ENCODE assay signal across 10 cellular contexts in the genomic region with DNA sequence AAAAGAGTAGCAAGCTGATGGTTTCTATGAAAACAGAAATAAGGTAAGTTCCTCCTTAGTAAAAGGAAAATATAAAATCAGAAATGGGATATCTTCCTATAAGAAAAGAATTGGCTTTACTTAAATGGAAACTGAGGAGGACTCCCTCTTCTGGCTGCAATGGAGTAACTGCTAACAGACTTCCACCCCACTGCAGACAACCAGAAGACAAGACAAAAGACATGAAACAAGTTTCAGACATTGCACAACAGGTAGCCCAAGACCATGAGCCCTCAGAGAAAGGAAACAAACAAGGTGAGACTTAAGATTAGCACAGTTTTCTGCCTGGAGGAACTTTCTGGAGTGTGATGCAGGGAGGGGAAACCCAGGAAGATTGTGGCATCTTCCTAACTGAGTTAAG. TPM values are rescaled to one million over a fixed set of nuclear protein-coding genes. Genes with fewer than 3 reads are reported as not detected.
DNase-seq lines count a peak whose midpoint lies in the region; ATAC-seq, FAIRE-seq and TF ChIP-seq lines count a peak whose summit lies in the region.
"Had no signal": no experiment of that assay in that cellular context is flagged by ENCODE, and none has a peak within 500 bp of the region (broad histone marks: within the 10 kb centered on the region; RNA-seq: fewer than 3 reads in every experiment).

No MANE protein-coding gene starts in this region.

- H3K4me1 ChIP-seq in small intestine (ENCODE audit: control insufficient read depth in 2 of 2, insufficient read depth in 1 of 2, low read depth in 1 of 2, low read length in 1 of 2) = no peaks in the 10 kb centered on the region

- H3K9me3 Mint-ChIP-seq in nephron = peaks cover 5% of the 10 kb centered on the region
- H3K9me3 Mint-ChIP-seq in activated naive CD4-positive, alpha-beta T cell treated with anti-CD3 and anti-CD28 coated beads, Interleukin-2, amount 50 U/mL, for 72 hours = no peaks in the 10 kb centered on the region
- H3K9me3 Mint-ChIP-seq: dendritic cell treated with granulocyte-macrophage colony-stimulating factor and Interleukin-4, amounts not matched to agents 40 ng/mL and 50 ng/mL, for 4 days had no signal

- no peaks in the 10 kb centered on the region for H3K9me3 ChIP-seq in small intestine (ENCODE audit: control insufficient read depth, low read depth)

- H3K36me3 ChIP-seq in brain microvascular endothelial cell (replicated peaks) = no peaks in the 10 kb centered on the region
- no peaks in the 10 kb centered on the region for H3K36me3 ChIP-seq in small intestine (ENCODE audit: control insufficient read depth in 2 of 2, insufficient read depth in 2 of 2, low read length in 2 of 2)

- no peak overlapping the region for H3K4me3 ChIP-seq in GM12864 (ENCODE audit: low read depth, low read length)
- H3K4me3 ChIP-seq in NB4 (ENCODE audit: low read depth, low read length) = no peak overlapping the region
- H3K4me3 ChIP-seq in brain microvascular endothelial cell (ENCODE audit: low read depth, low read length) = no peak overlapping the region
- no peak overlapping the region for H3K4me3 ChIP-seq in small intestine (ENCODE audit: low read depth in 1 of 2, low read length in 2 of 2)

- no peak for TF ChIP-seq POLR2A in NB4 (IDR thresholded peaks at IDR 0.05; ENCODE audit: extremely low read depth, insufficient read length)

- FAIRE-seq in small intestine (lab: Jason Lieb, UNC) = no peak

- peak; percentile 39 for TF ChIP-seq CTCF in GM12864 (IDR thresholded peaks at IDR 0.05; ENCODE audit: low read depth, low read length, missing control alignments)
- peak; percentile 55 for TF ChIP-seq CTCF in NB4 (IDR thresholded peaks at IDR 0.05; ENCODE audit: low read depth, low read length)
- peak; percentile 77 for TF ChIP-seq CTCF in brain microvascular endothelial cell (IDR thresholded peaks at IDR 0.05; ENCODE audit: low read depth, low read length, missing control alignments)
- peak in 2 of 3 experiments; percentile 18 to 34 for TF ChIP-seq CTCF in nephron (IDR thresholded peaks at IDR 0.05; ENCODE audit: unreplicated experiment in 3 of 3)

- peaks cover 16% of the 10 kb centered on the region for H3K27me3 Mint-ChIP-seq in nephron (ENCODE audit: low read depth)

- no peaks in the 10 kb centered on the region for H3K27me3 ChIP-seq in brain microvascular endothelial cell (replicated peaks)
- H3K27me3 ChIP-seq in small intestine (ENCODE audit: control insufficient read depth in 2 of 2, insufficient read depth in 2 of 2, low read length in 2 of 2) = no peaks in the 10 kb centered on the region

- no peak for DNase-seq in GM12864 (ENCODE audit: low read depth)
- peak; percentile 59 for DNase-seq in NB4 (ENCODE audit: low read depth)
- DNase-seq in brain microvascular endothelial cell = no peak
- no peak for DNase-seq in NK-92 (lab: John Stamatoyannopoulos, UW; ENCODE audit: unreplicated experiment)
- DNase-seq in small intestine = no peak
- DNase-seq in activated naive CD4-positive, alpha-beta T cell treated with anti-CD3 and anti-CD28 coated beads, Interleukin-2, amount 50 U/mL, for 72 hours (ENCODE audit: low spot score in 2 of 2) = no peak
- DNase-seq: activated CD4-positive, CD25-positive, alpha-beta regulatory T cell had no signal

- in situ Hi-C loops in brain microvascular endothelial cell (cut with HindIII; ENCODE audit: low pct_ligation_motif_present, low sequenced_read_pairs) = loop anchor here (25.0 kb wide), 2 partner anchors 178 to 253 kb away; no protein-coding TSS in a partner anchor

- ATAC-seq in GM21825 (IDR thresholded peaks at IDR 0.05; ENCODE audit: unreplicated experiment) = no peak
- no peak for ATAC-seq in activated naive CD4-positive, alpha-beta T cell treated with anti-CD3 and anti-CD28 coated beads, Interleukin-2, amount 50 U/mL, for 72 hours

- H3K27ac ChIP-seq in brain microvascular endothelial cell = no peak overlapping the region
- H3K27ac ChIP-seq in small intestine (ENCODE audit: low read depth in 1 of 2, low read length in 1 of 2) = no peak overlapping the region

- peaks cover 5% of the 10 kb centered on the region for H3K4me1 Mint-ChIP-seq in nephron

- no peaks in the 10 kb centered on the region for H3K36me3 Mint-ChIP-seq in nephron (ENCODE audit: low read depth)
- no peaks in the 10 kb centered on the region for H3K36me3 Mint-ChIP-seq in activated naive CD4-positive, alpha-beta T cell treated with anti-CD3 and anti-CD28 coated beads, Interleukin-2, amount 50 U/mL, for 72 hours

- no peak overlapping the region for H3K4me3 Mint-ChIP-seq in nephron
- H3K4me3 Mint-ChIP-seq: dendritic cell treated with granulocyte-macrophage colony-stimulating factor and Interleukin-4, amounts not matched to agents 40 ng/mL and 50 ng/mL, for 4 days had no signal

- H3K27ac Mint-ChIP-seq in nephron = no peak overlapping the region
- no peak overlapping the region for H3K27ac Mint-ChIP-seq in activated naive CD4-positive, alpha-beta T cell treated with anti-CD3 and anti-CD28 coated beads, Interleukin-2, amount 50 U/mL, for 72 hours
- H3K27ac Mint-ChIP-seq: dendritic cell treated with granulocyte-macrophage colony-stimulating factor and Interleukin-4, amounts not matched to agents 40 ng/mL and 50 ng/mL, for 4 days had no signal

RNA-seq across cellular contexts. Expression of gene OLFML2B, which starts 17.0 kb away (rescaled TPM):
- polyA plus RNA-seq in small intestine = 1 to 10 TPM in 2 of 3 donors, under 1 TPM in 1; 0.54 to 2.4 (median 1.3) TPM
- under 1 TPM; 0.14 to 0.18 TPM for total RNA-seq in activated naive CD4-positive, alpha-beta T cell treated with anti-CD3 and anti-CD28 coated beads, Interleukin-2, amount 50 U/mL, for 72 hours

RNA-seq across cellular contexts. Expression of gene NOS1AP, which starts 28.8 kb away (rescaled TPM):
- 1 to 10 TPM in 2 of 3 donors, under 1 TPM in 1; 0.89 to 1.8 (median 1.6) TPM for polyA plus RNA-seq in small intestine
- total RNA-seq in activated naive CD4-positive, alpha-beta T cell treated with anti-CD3 and anti-CD28 coated beads, Interleukin-2, amount 50 U/mL, for 72 hours = under 1 TPM; 0.18 to 0.27 TPM

Comparison
In these comparisons a context has a peak if more than half of its experiments do, and no peak if none do; other contexts are left out.
1. CTCF ChIP-seq: peak in every context shown above with its lines; median percentile 77 in brain microvascular endothelial cell; 55 in NB4; 39 in GM12864; 26 in nephron.